In the genomic region with DNA sequence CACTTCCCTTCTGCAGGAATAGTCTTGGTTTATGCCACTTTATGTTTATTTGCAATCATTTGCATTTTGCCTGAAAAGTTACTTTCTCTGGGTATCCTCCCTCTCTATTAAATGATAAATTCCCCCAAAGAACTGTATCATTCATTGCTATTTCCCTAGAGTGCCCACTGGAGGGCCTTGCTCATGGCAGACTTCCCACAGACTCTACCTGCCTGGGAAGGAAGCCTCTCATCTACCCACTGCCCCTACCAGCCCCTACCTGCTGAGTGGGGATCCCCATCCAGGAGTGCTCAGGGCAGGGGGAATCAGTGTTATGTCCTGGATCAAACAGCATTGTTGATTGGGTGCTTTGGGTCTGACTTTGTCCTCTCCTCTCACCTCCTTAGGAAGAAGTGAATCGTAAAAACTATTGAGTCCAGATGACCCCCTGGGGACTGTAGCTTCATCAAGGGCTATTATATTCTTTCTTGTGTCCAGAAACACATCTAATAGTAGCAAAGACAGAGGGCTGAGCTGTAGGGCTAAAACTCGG, we compare ENCODE assay signal across 1 cellular context.
TF ChIP-seq lines count a peak whose summit lies in the region.

No MANE protein-coding gene starts in this region.

TF ChIP-seq in SK-N-SH, 30 proteins besides CTCF, POLR2A, EP300 and RAD21:
- TF ChIP-seq FOXM1 (IDR thresholded peaks at IDR 0.05; ENCODE audit: low read depth) = no peak
- TF ChIP-seq, protein P1, sequence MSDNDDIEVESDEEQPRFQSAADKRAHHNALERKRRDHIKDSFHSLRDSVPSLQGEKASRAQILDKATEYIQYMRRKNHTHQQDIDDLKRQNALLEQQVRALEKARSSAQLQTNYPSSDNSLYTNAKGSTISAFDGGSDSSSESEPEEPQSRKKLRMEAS (IDR thresholded peaks at IDR 0.05; ENCODE audit: low read depth) = no peak
- TF ChIP-seq ELF1 (IDR thresholded peaks at IDR 0.05) = no peak
- no peak for TF ChIP-seq CHD2 (IDR thresholded peaks at IDR 0.05; ENCODE audit: low read length, partially characterized antibody)
